ENCODE assay signal across 15 cellular contexts in genomic region chr9:131262327-131263032, GRCh38. TPM values are rescaled to one million over a fixed set of nuclear protein-coding genes. Genes with fewer than 3 reads are reported as not detected.
DNase-seq lines count a peak whose midpoint lies in the region; ATAC-seq and TF ChIP-seq lines count a peak whose summit lies in the region.
"Had no signal": no experiment of that assay in that cellular context is flagged by ENCODE, and none has a peak within 500 bp of the region (broad histone marks: within the 10 kb centered on the region; RNA-seq: fewer than 3 reads in every experiment).

No MANE protein-coding gene starts in this region.

- TF ChIP-seq POLR2A in transverse colon (IDR thresholded peaks at IDR 0.05): no peak

- H3K27ac ChIP-seq in transverse colon: peak overlapping the region in 3 of 4 donors; percentile 13 to 30 (median 24)
- H3K27ac ChIP-seq in coronary artery: no peak overlapping the region
- H3K27ac ChIP-seq: colonic mucosa, gastroesophageal sphincter had no signal

- H3K4me1 ChIP-seq in transverse colon: peaks cover 0 to 8% (median 0%) of the 10 kb centered on the region in 4 donors
- H3K4me1 ChIP-seq: colonic mucosa had no signal

- WGBS in transverse colon (ENCODE audit: low coverage in 1 of 2), 2 donors: 65 to 73% methylated on average over 12 to 13 of the region's 13 CpGs

- no peaks in the 10 kb centered on the region for H3K27me3 Mint-ChIP-seq in stimulated activated naive CD8-positive, alpha-beta T cell treated with anti-CD3 and anti-CD28 coated beads, Interleukin-15, Interleukin-2, amounts not matched to agents 100 ng/mL and 50 ng/mL, for 24 hours
- H3K27me3 Mint-ChIP-seq in activated T-helper 17 cell treated with anti-CD3 and anti-CD28 coated beads, Interleukin-2, amount 50 U/mL, for 72 hours: no peaks in the 10 kb centered on the region

- peaks cover 40% of the 10 kb centered on the region for H3K36me3 Mint-ChIP-seq in stimulated activated naive CD8-positive, alpha-beta T cell treated with anti-CD3 and anti-CD28 coated beads, Interleukin-15, Interleukin-2, amounts not matched to agents 100 ng/mL and 50 ng/mL, for 24 hours (ENCODE audit: low read depth)
- peaks cover 77% of the 10 kb centered on the region for H3K36me3 Mint-ChIP-seq in activated T-helper 17 cell treated with anti-CD3 and anti-CD28 coated beads, Interleukin-2, amount 50 U/mL, for 72 hours (ENCODE audit: low read depth)

- ATAC-seq in stimulated activated naive CD8-positive, alpha-beta T cell treated with anti-CD3 and anti-CD28 coated beads, Interleukin-15, Interleukin-2, amounts not matched to agents 100 U/mL and 50 U/mL, for 24 hours: no peak
- peak; percentile 63 for ATAC-seq in HG03159 (IDR thresholded peaks at IDR 0.05; ENCODE audit: unreplicated experiment)
- no peak for ATAC-seq in activated T-helper 17 cell treated with anti-CD3 and anti-CD28 coated beads, Interleukin-2, amount 50 U/mL, for 72 hours (replicated peaks)
- ATAC-seq in GM21528 (IDR thresholded peaks at IDR 0.05; ENCODE audit: low FRiP score, unreplicated experiment): no peak
- ATAC-seq: gastroesophageal sphincter, Right ventricle myocardium inferior had no signal

- H3K9me3 Mint-ChIP-seq in stimulated activated naive CD8-positive, alpha-beta T cell treated with anti-CD3 and anti-CD28 coated beads, Interleukin-15, Interleukin-2, amounts not matched to agents 100 ng/mL and 50 ng/mL, for 24 hours: no peaks in the 10 kb centered on the region
- no peaks in the 10 kb centered on the region for H3K9me3 Mint-ChIP-seq in activated T-helper 17 cell treated with anti-CD3 and anti-CD28 coated beads, Interleukin-2, amount 50 U/mL, for 72 hours
- H3K9me3 Mint-ChIP-seq: H9 had no signal

- TF ChIP-seq CTCF in transverse colon (IDR thresholded peaks at IDR 0.05) (no peak), coronary artery (IDR thresholded peaks at IDR 0.05) (no peak)

- intact Hi-C loops in transverse colon (cut with DNase I; ENCODE audit: low total_unique reads): no loop called here

- no peak for DNase-seq in stimulated activated naive CD8-positive, alpha-beta T cell treated with anti-CD3 and anti-CD28 coated beads, Interleukin-15, Interleukin-2, amounts not matched to agents 100 U/mL and 50 U/mL, for 24 hours
- peak; percentile 41 for DNase-seq in transverse colon
- DNase-seq in NCI-H446 (lab: John Stamatoyannopoulos, UW): no peak
- no peak for DNase-seq in coronary artery (ENCODE audit: low spot score)
- DNase-seq: C1 segment of cervical spinal cord, colonic mucosa, H9, mammary epithelial cell, NCI-H1930 had no signal

- no peaks in the 10 kb centered on the region for H3K9me3 ChIP-seq in transverse colon
- H3K9me3 ChIP-seq: colonic mucosa, gastroesophageal sphincter had no signal

- no peaks in the 10 kb centered on the region for H3K27me3 ChIP-seq in transverse colon
- H3K27me3 ChIP-seq: colonic mucosa, gastroesophageal sphincter had no signal

- H3K4me1 Mint-ChIP-seq in stimulated activated naive CD8-positive, alpha-beta T cell treated with anti-CD3 and anti-CD28 coated beads, Interleukin-15, Interleukin-2, amounts not matched to agents 100 ng/mL and 50 ng/mL, for 24 hours (ENCODE audit: low read depth): peaks cover 70% of the 10 kb centered on the region
- peaks cover 17% of the 10 kb centered on the region for H3K4me1 Mint-ChIP-seq in activated T-helper 17 cell treated with anti-CD3 and anti-CD28 coated beads, Interleukin-2, amount 50 U/mL, for 72 hours

- no peak overlapping the region for H3K4me3 ChIP-seq in transverse colon
- H3K4me3 ChIP-seq in coronary artery: no peak overlapping the region
- H3K4me3 ChIP-seq: colonic mucosa, gastroesophageal sphincter had no signal

- peak overlapping the region; percentile 56 for H3K4me3 Mint-ChIP-seq in stimulated activated naive CD8-positive, alpha-beta T cell treated with anti-CD3 and anti-CD28 coated beads, Interleukin-15, Interleukin-2, amounts not matched to agents 100 ng/mL and 50 ng/mL, for 24 hours
- H3K4me3 Mint-ChIP-seq in activated T-helper 17 cell treated with anti-CD3 and anti-CD28 coated beads, Interleukin-2, amount 50 U/mL, for 72 hours: peak overlapping the region; percentile 94
- H3K4me3 Mint-ChIP-seq: H9 had no signal

- H3K36me3 ChIP-seq in transverse colon: no peaks in the 10 kb centered on the region
- H3K36me3 ChIP-seq: colonic mucosa had no signal

- TF ChIP-seq EP300 in transverse colon (IDR thresholded peaks at IDR 0.05; ENCODE audit: low read depth): no peak

- H3K27ac Mint-ChIP-seq in stimulated activated naive CD8-positive, alpha-beta T cell treated with anti-CD3 and anti-CD28 coated beads, Interleukin-15, Interleukin-2, amounts not matched to agents 100 ng/mL and 50 ng/mL, for 24 hours: peak overlapping the region; percentile 86
- H3K27ac Mint-ChIP-seq in activated T-helper 17 cell treated with anti-CD3 and anti-CD28 coated beads, Interleukin-2, amount 50 U/mL, for 72 hours: peak overlapping the region; percentile 32
- H3K27ac Mint-ChIP-seq: H9 had no signal

- in situ Hi-C loops in transverse colon (cut with MboI; ENCODE audit: low pct_ligation_motif_present in 1 of 4, low pct_unique_long_range_greater_than_20kb in 1 of 4, low sequenced_read_pairs in 3 of 4): no loop called here

RNA-seq across cellular contexts. Expression of gene FAM78A, which starts 13.8 kb away (rescaled TPM):
- 10 to 100 TPM; 29.1 to 50.2 TPM for total RNA-seq in activated T-helper 17 cell treated with anti-CD3 and anti-CD28 coated beads, Interleukin-2, amount 50 U/mL, for 72 hours
- 1 to 10 TPM in 3 of 4 donors, under 1 TPM in 1; 1.00 to 3.4 (median 2.2) TPM for total RNA-seq in transverse colon

RNA-seq across cellular contexts. Expression of gene PLPP7, which starts 27.0 kb away (rescaled TPM):
- total RNA-seq in activated T-helper 17 cell treated with anti-CD3 and anti-CD28 coated beads, Interleukin-2, amount 50 U/mL, for 72 hours: not detected
- 10 to 100 TPM in 1 of 4 donors, 1 to 10 TPM in 3; 3.0 to 10.3 (median 4.1) TPM for total RNA-seq in transverse colon

Comparison
In these comparisons a context has a peak if more than half of its experiments do, and no peak if none do; other contexts are left out.
1. H3K27ac ChIP-seq: peak in transverse colon (3 of 4); none in coronary artery (0 of 2).
2. RNA of gene FAM78A, which starts 13.8 kb away (total RNA-seq): 29.1 to 50.2 TPM in activated T-helper 17 cell treated with anti-CD3 and anti-CD28 coated beads, Interleukin-2, amount 50 U/mL, for 72 hours; 1.00 to 3.4 TPM in transverse colon; every median in the first group is over 4 times any median in the second.
3. RNA of gene PLPP7, which starts 27.0 kb away (total RNA-seq): 3.0 to 10.3 TPM in transverse colon; not detected in activated T-helper 17 cell treated with anti-CD3 and anti-CD28 coated beads, Interleukin-2, amount 50 U/mL, for 72 hours; every median in the first group is over 4 times any median in the second.